In genomic region chr5:177514541-177514940, GRCh38 we compare ENCODE assay signal across 32 cellular contexts. TPM values are rescaled to one million over a fixed set of nuclear protein-coding genes. Genes with fewer than 3 reads are reported as not detected.
DNase-seq lines count a peak whose midpoint lies in the region; ATAC-seq and TF ChIP-seq lines count a peak whose summit lies in the region.
"Had no signal": no experiment of that assay in that cellular context is flagged by ENCODE, and none has a peak within 500 bp of the region (broad histone marks: within the 10 kb centered on the region; RNA-seq: fewer than 3 reads in every experiment).

No MANE protein-coding gene starts in this region.

- no peaks in the 10 kb centered on the region for H3K9me3 Mint-ChIP-seq in activated CD4-positive, alpha-beta T cell treated with anti-CD3 and anti-CD28 coated beads, Interleukin-2, amount 10 ng/mL, durations not matched to agents 7 days and 5 days
- no peaks in the 10 kb centered on the region for H3K9me3 Mint-ChIP-seq in activated CD8-positive, alpha-beta T cell treated with anti-CD3 and anti-CD28 coated beads for 36 hours

- peaks cover 42% of the 10 kb centered on the region for H3K79me1 ChIP-seq in mesenchymal stem cell (replicated peaks; ENCODE audit: low read length, poor library complexity, severe bottlenecking)

- H3K4me3 Mint-ChIP-seq in activated CD4-positive, alpha-beta T cell treated with anti-CD3 and anti-CD28 coated beads, Interleukin-2, amount 10 ng/mL, durations not matched to agents 7 days and 5 days, result peak overlapping the region; percentile 90
- H3K4me3 Mint-ChIP-seq in activated CD8-positive, alpha-beta T cell treated with anti-CD3 and anti-CD28 coated beads for 36 hours, result peak overlapping the region; percentile 92

- peaks cover 28% of the 10 kb centered on the region for H4K20me1 ChIP-seq in DND-41 (ENCODE audit: insufficient read depth, low read length)

- H2BK12ac ChIP-seq in mesenchymal stem cell (ENCODE audit: low read length in 2 of 2), result no peak overlapping the region

- WGBS in mesenchymal stem cell, result 96% methylated on average over 11 of the region's 11 CpGs

- H3K4me1 Mint-ChIP-seq in activated CD4-positive, alpha-beta T cell treated with anti-CD3 and anti-CD28 coated beads, Interleukin-2, amount 10 ng/mL, durations not matched to agents 7 days and 5 days, result peaks cover 34% of the 10 kb centered on the region
- H3K4me1 Mint-ChIP-seq in activated CD8-positive, alpha-beta T cell treated with anti-CD3 and anti-CD28 coated beads for 36 hours (ENCODE audit: low read depth), result peaks cover 45% of the 10 kb centered on the region

- H3K27me3 Mint-ChIP-seq in activated CD4-positive, alpha-beta T cell treated with anti-CD3 and anti-CD28 coated beads, Interleukin-2, amount 10 ng/mL, durations not matched to agents 7 days and 5 days, result no peaks in the 10 kb centered on the region
- H3K27me3 Mint-ChIP-seq in activated CD8-positive, alpha-beta T cell treated with anti-CD3 and anti-CD28 coated beads for 36 hours, result no peaks in the 10 kb centered on the region
- H3K27me3 Mint-ChIP-seq: progenitor cell of endocrine pancreas had no signal

- no peak overlapping the region for H3K18ac ChIP-seq in mesenchymal stem cell (ENCODE audit: low read depth in 1 of 2, low read length in 2 of 2)

- H3K27me3 ChIP-seq in DND-41 (ENCODE audit: insufficient read depth, low read length, poor library complexity) (no peaks in the 10 kb centered on the region), mesenchymal stem cell (ENCODE audit: control insufficient read depth in 1 of 2, insufficient read depth in 1 of 2, low read length in 2 of 2) (no peaks in the 10 kb centered on the region)
- H3K27me3 ChIP-seq: brain microvascular endothelial cell, neutrophil, right lobe of liver, stomach, thyroid gland, vagina had no signal

- H4K8ac ChIP-seq in mesenchymal stem cell (ENCODE audit: low read length), result no peak overlapping the region

- H3K4me2 ChIP-seq in DND-41 (ENCODE audit: insufficient read depth, low read length), result peak overlapping the region; percentile 88
- H3K4me2 ChIP-seq in mesenchymal stem cell (ENCODE audit: low read length, poor library complexity, severe bottlenecking), result no peak overlapping the region

- H3K4ac ChIP-seq in mesenchymal stem cell (ENCODE audit: low read depth in 1 of 2, low read length in 2 of 2), result no peak overlapping the region

- DNase-seq in activated CD4-positive, alpha-beta T cell treated with anti-CD3 and anti-CD28 coated beads, Interleukin-2, amount 10 ng/mL, durations not matched to agents 7 days and 5 days, result no peak
- no peak for DNase-seq in activated CD4-positive, alpha-beta T cell treated with anti-CD3 and anti-CD28 coated beads for 48 hours
- DNase-seq in DND-41 (no peak), mesenchymal stem cell (no peak), NCI-H2081 treated with DMSO at 0.1 percent for 48 hours (lab: John Stamatoyannopoulos, UW) (no peak)
- DNase-seq in activated CD8-positive, alpha-beta T cell treated with anti-CD3 and anti-CD28 coated beads for 36 hours, result no peak
- DNase-seq: activated CD4-positive, alpha-beta T cell treated with anti-CD3 and anti-CD28 coated beads for 4 hours; activated CD8-positive, alpha-beta memory T cell treated with anti-CD3 and anti-CD28 coated beads, Interleukin-2, amount 50 U/mL, for 4 hours; activated effector memory CD4-positive, alpha-beta T cell treated with anti-CD3 and anti-CD28 coated beads, Interleukin-2, amount 50 U/mL, for 16 hours; amniotic stem cell; brain microvascular endothelial cell; cerebellar nuclear complex; foreskin fibroblast; GOT3; NCI-H1417 treated with DMSO at 0.1 percent for 48 hours; NCI-H345; NCI-H69; right lobe of liver; SHP77 treated with DMSO at 0.1 percent for 48 hours; stimulated activated CD4-positive, alpha-beta T cell treated with anti-CD3 and anti-CD28 coated beads, Interleukin-12 subunit alpha, Interleukin-12 subunit beta, amount 100 ng/mL, for 4 hours; stimulated activated CD4-positive, alpha-beta T cell treated with anti-CD3 and anti-CD28 coated beads, Interleukin-2, amount 100 ng/mL, for 48 hours; stomach; T-helper 9 cell; thyroid gland had no signal

- H4K91ac ChIP-seq in mesenchymal stem cell (ENCODE audit: low read length), result no peak overlapping the region

- H3K79me2 ChIP-seq in DND-41 (ENCODE audit: insufficient read depth, low read length), result peaks cover 33% of the 10 kb centered on the region

- peaks cover 68% of the 10 kb centered on the region for H3K36me3 ChIP-seq in DND-41 (ENCODE audit: insufficient read depth, low read length)
- H3K36me3 ChIP-seq in mesenchymal stem cell (ENCODE audit: control insufficient read depth in 1 of 2, insufficient read depth in 2 of 2, low read depth in 1 of 2, low read length in 2 of 2), result peaks cover 62 to 68% of the 10 kb centered on the region in 2 experiments

- no peak for ATAC-seq in DND-41 (ENCODE audit: insufficient read depth, low read depth)
- ATAC-seq in activated CD8-positive, alpha-beta T cell treated with anti-CD3 and anti-CD28 coated beads for 36 hours, result no peak
- ATAC-seq in GM18520 (IDR thresholded peaks at IDR 0.05; ENCODE audit: unreplicated experiment), result no peak
- no peak for ATAC-seq in HG02759 (IDR thresholded peaks at IDR 0.05; ENCODE audit: unreplicated experiment)
- ATAC-seq: esophagus mucosa, left lobe of liver, Panc1, right lobe of liver had no signal

- no peak overlapping the region for H3K27ac ChIP-seq in DND-41 (ENCODE audit: low read length)
- no peak overlapping the region for H3K27ac ChIP-seq in mesenchymal stem cell (ENCODE audit: low read length, poor library complexity, severe bottlenecking)
- H3K27ac ChIP-seq: brain microvascular endothelial cell, neutrophil, right lobe of liver, stomach, thyroid gland, vagina had no signal

- no peak overlapping the region for H2BK120ac ChIP-seq in mesenchymal stem cell (ENCODE audit: low read depth, low read length)

- no peak overlapping the region for H3K23ac ChIP-seq in mesenchymal stem cell (ENCODE audit: low read length in 2 of 2)

- H3K27ac Mint-ChIP-seq in activated CD4-positive, alpha-beta T cell treated with anti-CD3 and anti-CD28 coated beads, Interleukin-2, amount 10 ng/mL, durations not matched to agents 7 days and 5 days, result no peak overlapping the region
- H3K27ac Mint-ChIP-seq in activated CD8-positive, alpha-beta T cell treated with anti-CD3 and anti-CD28 coated beads for 36 hours, result no peak overlapping the region

- H2AFZ ChIP-seq in DND-41 (ENCODE audit: low read depth, low read length), result no peak overlapping the region
- no peak overlapping the region for H2AFZ ChIP-seq in mesenchymal stem cell (ENCODE audit: low read depth, low read length)

- no peaks in the 10 kb centered on the region for H3K9me3 ChIP-seq in DND-41 (ENCODE audit: insufficient read depth, low read length, severe bottlenecking)
- no peaks in the 10 kb centered on the region for H3K9me3 ChIP-seq in mesenchymal stem cell (ENCODE audit: control insufficient read depth, low read length)
- H3K9me3 ChIP-seq: neutrophil, right lobe of liver, stomach, thyroid gland, vagina had no signal

- H2BK5ac ChIP-seq in mesenchymal stem cell (ENCODE audit: low read depth, low read length, poor library complexity, severe bottlenecking), result no peak overlapping the region

- POLR2A ChIA-PET in activated CD4-positive, alpha-beta T cell treated with anti-CD3 and anti-CD28 coated beads, Interleukin-2, amount 10 ng/mL, durations not matched to agents 7 days and 5 days (lab: Charles Lee), result no interaction called here
- POLR2A ChIA-PET in activated CD8-positive, alpha-beta T cell treated with anti-CD3 and anti-CD28 coated beads for 36 hours (lab: Charles Lee), result interaction anchor here (1.0 to 2.8 kb wide), 3 partner anchors 12 to 110 kb away, joined by 3 to 9 read pairs (median 3); no protein-coding TSS in a partner anchor

- no peak overlapping the region for H2BK15ac ChIP-seq in mesenchymal stem cell (ENCODE audit: low read depth, poor library complexity, severe bottlenecking)

- H3K14ac ChIP-seq in mesenchymal stem cell (ENCODE audit: low read length in 2 of 2), result no peak overlapping the region

- CTCF ChIA-PET in activated CD4-positive, alpha-beta T cell treated with anti-CD3 and anti-CD28 coated beads, Interleukin-2, amount 10 ng/mL, durations not matched to agents 7 days and 5 days (lab: Charles Lee), result interaction anchor here (2.0 kb wide), 1 partner anchor 111 kb away, joined by 6 read pairs; no protein-coding TSS in a partner anchor
- CTCF ChIA-PET in activated CD8-positive, alpha-beta T cell treated with anti-CD3 and anti-CD28 coated beads for 36 hours (lab: Charles Lee), result interaction anchor here (9.4 kb wide), 1 partner anchor 13 kb away, joined by 65 read pairs; no protein-coding TSS in a partner anchor

- no peak overlapping the region for H2AK5ac ChIP-seq in mesenchymal stem cell (ENCODE audit: low read length, severe bottlenecking)

- H3K4me3 ChIP-seq in DND-41 (ENCODE audit: low read depth in 1 of 2, low read length in 2 of 2), result peak overlapping the region in 1 of 2 experiments; percentile 23; a peak in 1 of 4 replicates
- no peak overlapping the region for H3K4me3 ChIP-seq in mesenchymal stem cell (ENCODE audit: insufficient read depth in 1 of 2, low read depth in 1 of 2, low read length in 2 of 2)
- H3K4me3 ChIP-seq: right lobe of liver, stomach, thyroid gland, vagina had no signal

- peaks cover 39% of the 10 kb centered on the region for H3K36me3 Mint-ChIP-seq in activated CD4-positive, alpha-beta T cell treated with anti-CD3 and anti-CD28 coated beads, Interleukin-2, amount 10 ng/mL, durations not matched to agents 7 days and 5 days (ENCODE audit: low read depth)
- H3K36me3 Mint-ChIP-seq in activated CD8-positive, alpha-beta T cell treated with anti-CD3 and anti-CD28 coated beads for 36 hours (ENCODE audit: low read depth), result peaks cover 76% of the 10 kb centered on the region

- H3K9ac ChIP-seq in DND-41 (ENCODE audit: low read depth, low read length) (peak overlapping the region; percentile 11; the same call in 1 of the 2 replicates), mesenchymal stem cell (ENCODE audit: low read length) (peak overlapping the region; percentile 88)

- intact Hi-C loops in activated CD8-positive, alpha-beta T cell treated with anti-CD3 and anti-CD28 coated beads for 36 hours (cut with micrococcal nuclease), result no loop called here

- H3K4me1 ChIP-seq in DND-41 (ENCODE audit: insufficient read depth, low read length) (peaks cover 36% of the 10 kb centered on the region), mesenchymal stem cell (ENCODE audit: control insufficient read depth, insufficient read depth, low read depth, low read length) (peaks cover 16% of the 10 kb centered on the region)

- TF ChIP-seq CTCF in DND-41 (IDR thresholded peaks at IDR 0.05; ENCODE audit: borderline replicate concordance, extremely low read depth, low read length, poor library complexity, severe bottlenecking), result no peak
- TF ChIP-seq CTCF in activated CD8-positive, alpha-beta T cell treated with anti-CD3 and anti-CD28 coated beads for 36 hours (IDR thresholded peaks at IDR 0.05), result no peak

RNA-seq across cellular contexts. Expression of gene DDX41, which starts 2.2 kb away (rescaled TPM):
- 100 to 1,000 TPM; 106 to 118 TPM for total RNA-seq in activated CD4-positive, alpha-beta T cell treated with anti-CD3 and anti-CD28 coated beads, Interleukin-2, amount 10 ng/mL, durations not matched to agents 7 days and 5 days
- 100 to 1,000 TPM; 226 to 228 TPM for total RNA-seq in activated CD8-positive, alpha-beta T cell treated with anti-CD3 and anti-CD28 coated beads for 36 hours
- polyA plus RNA-seq in mesenchymal stem cell (2013, experiment 1 of 2), result 45.5 TPM
- polyA plus RNA-seq in mesenchymal stem cell (2013, experiment 2 of 2), result 41.7 TPM

RNA-seq across cellular contexts. Expression of gene DOK3, which starts 4.9 kb away (rescaled TPM):
- total RNA-seq in activated CD4-positive, alpha-beta T cell treated with anti-CD3 and anti-CD28 coated beads, Interleukin-2, amount 10 ng/mL, durations not matched to agents 7 days and 5 days, result 1 to 10 TPM; 2.9 to 3.9 TPM
- 1 to 10 TPM; 7.4 to 8.0 TPM for total RNA-seq in activated CD8-positive, alpha-beta T cell treated with anti-CD3 and anti-CD28 coated beads for 36 hours
- 1.3 TPM for polyA plus RNA-seq in mesenchymal stem cell (2013, experiment 1 of 2)
- 1.4 TPM for polyA plus RNA-seq in mesenchymal stem cell (2013, experiment 2 of 2)

RNA-seq across cellular contexts. Expression of gene PDLIM7, which starts 17.1 kb away (rescaled TPM):
- 10 to 100 TPM; 31.6 to 32.4 TPM for total RNA-seq in activated CD4-positive, alpha-beta T cell treated with anti-CD3 and anti-CD28 coated beads, Interleukin-2, amount 10 ng/mL, durations not matched to agents 7 days and 5 days
- total RNA-seq in activated CD8-positive, alpha-beta T cell treated with anti-CD3 and anti-CD28 coated beads for 36 hours, result 10 to 100 TPM; 68.4 to 73.0 TPM
- polyA plus RNA-seq in mesenchymal stem cell (2013, experiment 1 of 2), result 221 TPM
- 213 TPM for polyA plus RNA-seq in mesenchymal stem cell (2013, experiment 2 of 2)

RNA-seq across cellular contexts. Expression of gene FAM193B, which starts 39.8 kb away (rescaled TPM):
- total RNA-seq in activated CD4-positive, alpha-beta T cell treated with anti-CD3 and anti-CD28 coated beads, Interleukin-2, amount 10 ng/mL, durations not matched to agents 7 days and 5 days, result 100 to 1,000 TPM; 102 to 120 TPM
- total RNA-seq in activated CD8-positive, alpha-beta T cell treated with anti-CD3 and anti-CD28 coated beads for 36 hours, result 10 to 100 TPM; 71.4 to 76.7 TPM
- polyA plus RNA-seq in mesenchymal stem cell (2013, experiment 1 of 2), result 23.6 TPM
- 21.0 TPM for polyA plus RNA-seq in mesenchymal stem cell (2013, experiment 2 of 2)

RNA-seq across cellular contexts. Expression of gene DBN1, which starts 41.1 kb away (rescaled TPM):
- total RNA-seq in activated CD4-positive, alpha-beta T cell treated with anti-CD3 and anti-CD28 coated beads, Interleukin-2, amount 10 ng/mL, durations not matched to agents 7 days and 5 days, result 1 to 10 TPM; 4.2 to 4.8 TPM
- 100 to 1,000 TPM; 101 to 105 TPM for total RNA-seq in activated CD8-positive, alpha-beta T cell treated with anti-CD3 and anti-CD28 coated beads for 36 hours
- polyA plus RNA-seq in mesenchymal stem cell (2013, experiment 1 of 2), result 149 TPM
- 150 TPM for polyA plus RNA-seq in mesenchymal stem cell (2013, experiment 2 of 2)
